17 cellular contexts compared by ENCODE assay signal in the genomic region with DNA sequence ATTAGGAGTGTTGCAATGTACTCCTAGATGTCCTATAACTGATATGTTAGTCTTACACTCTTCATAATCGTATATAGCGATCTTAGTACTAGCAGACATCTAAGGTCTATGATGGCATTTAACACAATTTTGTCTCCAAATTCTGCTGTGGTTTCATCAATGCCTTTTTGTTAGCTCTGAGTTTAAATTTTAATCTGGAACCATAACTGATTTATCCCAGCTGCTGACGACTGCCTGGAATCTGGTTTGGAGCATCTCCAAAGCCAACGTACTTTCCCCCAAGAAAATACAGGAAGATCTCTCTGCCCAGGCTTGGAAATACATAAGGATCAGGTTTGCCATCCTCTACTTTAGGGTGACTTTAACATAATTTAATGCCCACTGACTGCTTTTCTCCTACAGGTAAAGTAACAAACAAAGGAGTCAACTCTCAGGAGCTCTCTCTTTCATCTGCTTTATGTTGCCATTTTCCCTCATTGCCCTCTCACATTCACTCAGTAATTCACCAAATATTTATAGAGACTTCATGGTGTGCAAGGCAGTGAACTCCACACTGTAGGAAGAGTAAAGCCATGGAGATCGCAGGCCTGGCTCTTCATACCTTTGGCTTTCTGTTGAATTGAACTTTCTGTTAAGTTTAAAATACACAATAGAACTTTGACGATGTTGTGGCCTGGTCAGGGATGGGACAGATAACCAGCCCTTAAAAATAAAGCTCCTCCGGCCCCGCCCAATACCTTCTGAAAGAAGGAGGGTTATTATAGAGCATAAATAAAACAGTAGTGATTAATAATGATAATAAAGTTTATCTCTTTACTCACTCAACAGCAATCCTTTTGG. TPM values are rescaled to one million over a fixed set of nuclear protein-coding genes. Genes with fewer than 3 reads are reported as not detected.
DNase-seq lines count a peak whose midpoint lies in the region; ATAC-seq and TF ChIP-seq lines count a peak whose summit lies in the region.
"Had no signal": no experiment of that assay in that cellular context is flagged by ENCODE, and none has a peak within 500 bp of the region (broad histone marks: within the 10 kb centered on the region; RNA-seq: fewer than 3 reads in every experiment).

No MANE protein-coding gene starts in this region.

- peak overlapping the region; percentile 10 for H3K4me2 ChIP-seq in fibroblast of lung (ENCODE audit: extremely low read depth, insufficient read depth, low read length)
- H3K4me2 ChIP-seq: A549, SK-N-SH had no signal

- H3K36me3 ChIP-seq in SJCRH30 (no peaks in the 10 kb centered on the region; the same call in 1 of the 2 replicates), fibroblast of lung (ENCODE audit: control insufficient read depth, insufficient read depth, low read length) (no peaks in the 10 kb centered on the region), right lobe of liver (no peaks in the 10 kb centered on the region)
- H3K36me3 ChIP-seq: HAP-1 had no signal

- TF ChIP-seq POLR2A in right lobe of liver (IDR thresholded peaks at IDR 0.05): no peak

- intact Hi-C loops in right lobe of liver (cut with DNase I): no loop called here

- H4K20me1 ChIP-seq in fibroblast of lung (ENCODE audit: control insufficient read depth, extremely low read depth, insufficient read depth, low read length): no peaks in the 10 kb centered on the region

- no peaks in the 10 kb centered on the region for H3K9me3 ChIP-seq in SJCRH30 (replicated peaks)
- no peaks in the 10 kb centered on the region for H3K9me3 ChIP-seq in fibroblast of lung (ENCODE audit: control insufficient read depth, insufficient read depth, low read depth, low read length)
- H3K9me3 ChIP-seq in right lobe of liver: no peaks in the 10 kb centered on the region
- H3K9me3 ChIP-seq: A549, HAP-1, SK-N-SH had no signal

- ATAC-seq in right lobe of liver: peak; percentile 68 to 80 (median 76)
- ATAC-seq in HG02588 (IDR thresholded peaks at IDR 0.05; ENCODE audit: unreplicated experiment): no peak
- ATAC-seq in HG02642 (IDR thresholded peaks at IDR 0.05; ENCODE audit: poor library complexity, unreplicated experiment): no peak
- ATAC-seq: A549, PC-3 had no signal

- DNase-seq in ACHN (peak; percentile 31), SJCRH30 (peak; percentile 24 to 61), fibroblast of lung (ENCODE audit: low read depth in 2 of 2) (peak; percentile 71 to 81), right lobe of liver (peak in 1 of 3 donors; percentile 72), activated gamma-delta T cell treated with Interleukin-2 at 50 U/mL for 16 hours (no peak), NCI-H1694 treated with DMSO at 0.1 percent for 48 hours (lab: John Stamatoyannopoulos, UW) (no peak)
- DNase-seq: activated naive CD8-positive, alpha-beta T cell treated with anti-CD3 and anti-CD28 coated beads for 36 hours; CD4-positive, CD25-positive, alpha-beta regulatory T cell; kidney; NCI-H146; PC-3; SK-N-SH had no signal

- peaks cover 10% of the 10 kb centered on the region for H3K4me1 ChIP-seq in SJCRH30
- H3K4me1 ChIP-seq in fibroblast of lung (ENCODE audit: control insufficient read depth, extremely low read depth, insufficient read depth, low read length): no peaks in the 10 kb centered on the region
- H3K4me1 ChIP-seq in right lobe of liver: peaks cover 0 to 24% (median 9%) of the 10 kb centered on the region in 4 donors
- H3K4me1 ChIP-seq: A549, HAP-1 had no signal

- H3K79me2 ChIP-seq in fibroblast of lung (ENCODE audit: control insufficient read depth, insufficient read depth, low read length): no peaks in the 10 kb centered on the region

- H3K27me3 ChIP-seq in SJCRH30 (no peaks in the 10 kb centered on the region), fibroblast of lung (ENCODE audit: control insufficient read depth, insufficient read depth, low read length) (no peaks in the 10 kb centered on the region), right lobe of liver (no peaks in the 10 kb centered on the region)

- TF ChIP-seq CTCF in fibroblast of lung (conservative IDR thresholded peaks at IDR 0.05 in 1 of 2, IDR thresholded peaks at IDR 0.05 in 1 of 2; ENCODE audit: low read depth in 1 of 2, low read length in 2 of 2) (no peak), right lobe of liver (IDR thresholded peaks at IDR 0.05) (no peak)

- 44% methylated on average over 8 of the region's 8 CpGs for WGBS in right lobe of liver (ENCODE audit: insufficient coverage, low coverage, low lambda C conversion rate, missing lambda C conversion rate)

- H3K4me3 ChIP-seq in SJCRH30 (no peak overlapping the region), fibroblast of lung (replicated peaks in 1 of 4; ENCODE audit: control extremely low read depth in 1 of 4, insufficient read depth in 1 of 4, low read depth in 3 of 4, low read length in 4 of 4) (no peak overlapping the region), right lobe of liver (no peak overlapping the region)
- H3K4me3 ChIP-seq: A549, HAP-1 had no signal

- in situ Hi-C loops in ACHN (cut with HindIII; ENCODE audit: low pct_ligation_motif_present, low pct_unique_long_range_greater_than_20kb, low sequenced_read_pairs): no loop called here

- H3K27ac ChIP-seq in SJCRH30 (peak overlapping the region; percentile 55), fibroblast of lung (ENCODE audit: insufficient read depth, low read length) (no peak overlapping the region), right lobe of liver (peak overlapping the region in 1 of 3 donors; percentile 39)
- H3K27ac ChIP-seq: A549, HL-60 had no signal

- no peak overlapping the region for H3K9ac ChIP-seq in fibroblast of lung (ENCODE audit: insufficient read depth, low read length)
- H3K9ac ChIP-seq: SK-N-SH had no signal

- peak overlapping the region; percentile 34 for H2AFZ ChIP-seq in fibroblast of lung (ENCODE audit: low read length)

RNA-seq across cellular contexts. Expression of gene SPART, which starts 23.3 kb away (rescaled TPM):
- total RNA-seq in SJCRH30 (2014; rRNA removed; shearing (Covaris generic)): 130 and 136 TPM in 2 replicates
- total RNA-seq in fibroblast of lung (93.0 and 112 TPM in 2 replicates), right lobe of liver (10 to 100 TPM in 2 of 6 experiments, 1 to 10 TPM in 4; 8.1 to 16.4 (median 9.5) TPM)
- polyA plus RNA-seq in fibroblast of lung: 90.2 and 109 TPM in 2 replicates
- polyA plus RNA-seq in fibroblast of lung (2012): 65.1 and 68.1 TPM in 2 replicates
- polyA minus RNA-seq in fibroblast of lung (ENCODE audit: low replicate concordance): 14.5 and 24.3 TPM in 2 replicates

Comparison
In these comparisons a context has a peak if more than half of its experiments do, and no peak if none do; other contexts are left out.
1. DNase-seq: peak in ACHN (single experiment), SJCRH30 (2 of 2) and fibroblast of lung (2 of 2); none in activated gamma-delta T cell treated with Interleukin-2 at 50 U/mL for 16 hours (single experiment) and NCI-H1694 treated with DMSO at 0.1 percent for 48 hours (single experiment).
2. ATAC-seq: peak in right lobe of liver (4 of 4); none in HG02588 (single experiment) and HG02642 (single experiment).